In the genomic region with DNA sequence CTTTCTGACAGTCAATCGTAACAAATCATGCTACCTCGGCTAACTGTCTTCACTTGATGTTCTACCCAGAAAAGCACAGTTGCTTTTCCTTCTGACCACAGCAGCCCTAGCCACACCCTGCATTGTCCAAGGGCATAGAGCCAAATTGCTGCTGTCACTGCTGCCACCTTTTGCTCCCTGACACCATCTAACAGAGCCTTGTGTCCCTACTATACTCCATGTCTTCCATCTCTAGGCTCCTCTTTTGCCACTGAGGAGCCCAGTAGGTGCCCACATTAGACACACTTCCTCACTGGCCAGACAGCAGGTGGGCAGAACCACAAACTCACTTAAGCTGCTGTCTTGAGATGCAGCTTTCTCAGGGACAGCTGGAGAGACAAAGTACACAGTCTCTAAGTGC, we compare ENCODE assay signal across 19 cellular contexts.
DNase-seq lines count a peak whose midpoint lies in the region; ATAC-seq, FAIRE-seq and TF ChIP-seq lines count a peak whose summit lies in the region.
"Had no signal": no experiment of that assay in that cellular context is flagged by ENCODE, and none has a peak within 500 bp of the region (broad histone marks: within the 10 kb centered on the region; RNA-seq: fewer than 3 reads in every experiment).

No MANE protein-coding gene starts in this region.

- peaks cover 80% of the 10 kb centered on the region for H3K4me1 ChIP-seq in KMS-11 (ENCODE audit: low read depth, poor library complexity, severe bottlenecking)
- H3K4me1 ChIP-seq in ascending aorta = peaks cover 0 to 16% of the 10 kb centered on the region in 2 donors

- DNase-seq in GM12891 (ENCODE audit: insufficient read length, low spot score) (no peak), activated B cell treated with CpG ODN at 0.5 μM for 24 hours (no peak), naive B cell (no peak), NCI-H2171 (lab: John Stamatoyannopoulos, UW) (no peak), ascending aorta (ENCODE audit: low spot score in 2 of 2) (no peak)
- no peak for DNase-seq in NK-92 treated with Interleukin-12 subunit alpha and Interleukin-12 subunit beta, amount 100 ng/mL, for 24 hours (lab: John Stamatoyannopoulos, UW)
- no peak for DNase-seq in activated naive CD4-positive, alpha-beta T cell treated with anti-CD3 and anti-CD28 coated beads, Interleukin-2, amount 50 U/mL, for 16 hours
- DNase-seq: activated CD4-positive, alpha-beta T cell treated with anti-CD3 and anti-CD28 coated beads for 4 hours; activated gamma-delta T cell; foreskin fibroblast; GF-D8; GM23248; NCI-H1436; right lobe of liver; stimulated activated CD4-positive, alpha-beta T cell treated with anti-CD3 and anti-CD28 coated beads, Interleukin-1b, Interleukin-23, amount 100 ng/mL, for 48 hours had no signal

- H3K27me3 ChIP-seq in KMS-11 (ENCODE audit: insufficient read depth, low read depth) (no peaks in the 10 kb centered on the region), ascending aorta (no peaks in the 10 kb centered on the region)
- H3K27me3 ChIP-seq: right lobe of liver, SJCRH30 had no signal

- CTCF ChIA-PET in activated B cell treated with CpG ODN at 0.5 μM for 24 hours (lab: Charles Lee) = interaction anchor here (3.4 to 6.2 kb wide), 3 partner anchors 9 to 220 kb away, joined by 13 to 51 read pairs (median 21); no protein-coding TSS in a partner anchor

- H3K9me3 Mint-ChIP-seq in activated B cell treated with CpG ODN at 0.5 μM for 24 hours = no peaks in the 10 kb centered on the region
- H3K9me3 Mint-ChIP-seq in naive B cell = no peaks in the 10 kb centered on the region

- ATAC-seq in activated B cell treated with CpG ODN at 0.5 μM for 24 hours (ENCODE audit: low read depth) (no peak), naive B cell (ENCODE audit: low read depth in 2 of 2) (no peak)
- ATAC-seq: right lobe of liver had no signal

- H3K4me3 Mint-ChIP-seq in activated B cell treated with CpG ODN at 0.5 μM for 24 hours (no peak overlapping the region), naive B cell (peak overlapping the region in 7 of 8 donors; percentile 41 to 87 (median 73))

- H3K4me3 ChIP-seq in KMS-11 (IDR thresholded peaks at IDR 0.05; ENCODE audit: insufficient read depth, low read depth, low read length) = no peak overlapping the region
- no peak overlapping the region for H3K4me3 ChIP-seq in ascending aorta
- H3K4me3 ChIP-seq: GM23248, right lobe of liver, SJCRH30, thoracic aorta had no signal

- peak overlapping the region; percentile 53 for H3K4me2 ChIP-seq in KMS-11

- no peaks in the 10 kb centered on the region for H3K9me3 ChIP-seq in ascending aorta
- H3K9me3 ChIP-seq: right lobe of liver, SJCRH30, thoracic aorta had no signal

- intact Hi-C loops in activated B cell treated with CpG ODN at 0.5 μM for 24 hours (cut with micrococcal nuclease) = no loop called here
- intact Hi-C loops in ascending aorta (cut with DNase I) = loop anchor here (10.0 kb wide), 1 partner anchor 292 kb away; a partner anchor contains a TSS

- TF ChIP-seq CTCF in KMS-11 (conservative IDR thresholded peaks at IDR 0.05; ENCODE audit: low read depth, low read length) (no peak), activated B cell treated with CpG ODN at 0.5 μM for 24 hours (IDR thresholded peaks at IDR 0.05) (no peak), ascending aorta (IDR thresholded peaks at IDR 0.05) (no peak)

- POLR2A ChIA-PET in activated B cell treated with CpG ODN at 0.5 μM for 24 hours (lab: Charles Lee) = interaction anchor here (0.7 to 7.3 kb wide), 8 partner anchors 9 to 823 kb away, joined by 3 to 41 read pairs (median 4); a partner anchor contains a TSS

- H3K27me3 Mint-ChIP-seq in activated B cell treated with CpG ODN at 0.5 μM for 24 hours (no peaks in the 10 kb centered on the region), naive B cell (no peaks in the 10 kb centered on the region)

- H4K20me1 ChIP-seq in KMS-11 (ENCODE audit: insufficient read depth) = no peaks in the 10 kb centered on the region

- H3K27ac Mint-ChIP-seq in activated B cell treated with CpG ODN at 0.5 μM for 24 hours = peak overlapping the region; percentile 85
- peak overlapping the region in 5 of 6 donors; percentile 49 to 92 (median 88) for H3K27ac Mint-ChIP-seq in naive B cell

- FAIRE-seq in GM12891 (lab: Jason Lieb, UNC) = peak; percentile 79
- FAIRE-seq: colon had no signal

- H2AFZ ChIP-seq in KMS-11 (ENCODE audit: low read depth) = peak overlapping the region; percentile 24
- H2AFZ ChIP-seq: GM23248 had no signal

- H3K4me1 Mint-ChIP-seq in activated B cell treated with CpG ODN at 0.5 μM for 24 hours (peaks cover 79% of the 10 kb centered on the region), naive B cell (peaks cover 56 to 82% (median 57%) of the 10 kb centered on the region in 3 donors)

- H3K36me3 ChIP-seq in KMS-11 (ENCODE audit: insufficient read depth) (no peaks in the 10 kb centered on the region), ascending aorta (no peaks in the 10 kb centered on the region)
- H3K36me3 ChIP-seq: right lobe of liver, SJCRH30, thoracic aorta had no signal

- no peak for TF ChIP-seq POLR2A in GM12891 (IDR thresholded peaks at IDR 0.05; ENCODE audit: low read depth, low read length)

- H3K9ac ChIP-seq in KMS-11 = no peak overlapping the region
- H3K9ac ChIP-seq: GM23248 had no signal

- H3K36me3 Mint-ChIP-seq in activated B cell treated with CpG ODN at 0.5 μM for 24 hours (ENCODE audit: low read depth) = no peaks in the 10 kb centered on the region
- H3K36me3 Mint-ChIP-seq in naive B cell = no peaks in the 10 kb centered on the region

- H3K27ac ChIP-seq in KMS-11 (no peak overlapping the region), ascending aorta (no peak overlapping the region)
- H3K27ac ChIP-seq: GM23248, right lobe of liver, SJCRH30, thoracic aorta had no signal

- H3K79me2 ChIP-seq in KMS-11 (ENCODE audit: insufficient read depth, low read depth) = no peaks in the 10 kb centered on the region

TF ChIP-seq in GM12891, 5 proteins besides CTCF, POLR2A, EP300 and RAD21:
- no peak for TF ChIP-seq TAF1 (IDR thresholded peaks at IDR 0.05; ENCODE audit: low read depth, low read length)
- peak; percentile 27; the same call in 1 of the 2 replicates for TF ChIP-seq SPI1 (IDR thresholded peaks at IDR 0.05; ENCODE audit: low read depth, low read length)
- no peak for TF ChIP-seq POU2F2 (IDR thresholded peaks at IDR 0.05; ENCODE audit: low read depth, low read length)
